ENCODE assay signal across 1 cellular context in genomic region chr4:184856277-184856609, GRCh38.
TF ChIP-seq lines count a peak whose summit lies in the region.

No MANE protein-coding gene starts in this region.

TF ChIP-seq in SK-N-SH treated with all-trans-retinoic acid at 6 μM for 48 hours, 23 proteins besides CTCF, POLR2A, EP300 and RAD21 (continued from another document):
- TF ChIP-seq PATZ1 (CRISPR knock-in tag; IDR thresholded peaks at IDR 0.05; ENCODE audit: borderline replicate concordance), result no peak
- TF ChIP-seq POU6F1 (CRISPR knock-in tag; IDR thresholded peaks at IDR 0.05; ENCODE audit: borderline replicate concordance, low read depth), result no peak
